In genomic region chr11:62712413-62712812, GRCh38 we compare ENCODE assay signal across 11 cellular contexts. TPM values are rescaled to one million over a fixed set of nuclear protein-coding genes. Genes with fewer than 3 reads are reported as not detected.
DNase-seq lines count a peak whose midpoint lies in the region; ATAC-seq and TF ChIP-seq lines count a peak whose summit lies in the region.
"Had no signal": no experiment of that assay in that cellular context is flagged by ENCODE, and none has a peak within 500 bp of the region (broad histone marks: within the 10 kb centered on the region; RNA-seq: fewer than 3 reads in every experiment).

No MANE protein-coding gene starts in this region.

- H3K4me3 Mint-ChIP-seq in activated CD4-positive, alpha-beta T cell treated with anti-CD3 and anti-CD28 coated beads for 36 hours: no peak overlapping the region
- peak overlapping the region; percentile 42 for H3K4me3 Mint-ChIP-seq in activated naive CD8-positive, alpha-beta T cell
- H3K4me3 Mint-ChIP-seq in progenitor cell of endocrine pancreas (ENCODE audit: low read depth): no peak overlapping the region

- peaks cover 58% of the 10 kb centered on the region for H3K4me1 Mint-ChIP-seq in activated CD4-positive, alpha-beta T cell treated with anti-CD3 and anti-CD28 coated beads for 36 hours
- peaks cover 56% of the 10 kb centered on the region for H3K4me1 Mint-ChIP-seq in activated naive CD8-positive, alpha-beta T cell (ENCODE audit: low read depth)
- peaks cover 27% of the 10 kb centered on the region for H3K4me1 Mint-ChIP-seq in progenitor cell of endocrine pancreas (ENCODE audit: low read depth)

- no peaks in the 10 kb centered on the region for H3K9me3 Mint-ChIP-seq in activated CD4-positive, alpha-beta T cell treated with anti-CD3 and anti-CD28 coated beads for 36 hours (ENCODE audit: low read depth)
- no peaks in the 10 kb centered on the region for H3K9me3 Mint-ChIP-seq in activated naive CD8-positive, alpha-beta T cell (ENCODE audit: low read depth)
- H3K9me3 Mint-ChIP-seq in progenitor cell of endocrine pancreas (ENCODE audit: low read depth): no peaks in the 10 kb centered on the region

- TF ChIP-seq CTCF in progenitor cell of endocrine pancreas (IDR thresholded peaks at IDR 0.05; ENCODE audit: unreplicated experiment): no peak

- no peak for DNase-seq in activated CD4-positive, alpha-beta T cell treated with anti-CD3 and anti-CD28 coated beads for 36 hours
- no peak for DNase-seq in activated CD4-positive, alpha-beta T cell treated with anti-CD3 and anti-CD28 coated beads for 4 hours
- DNase-seq in progenitor cell of endocrine pancreas (ENCODE audit: low spot score, unreplicated experiment) (no peak), NOMO-1 treated with dmso at 0.1 percent for 144 hours (lab: John Stamatoyannopoulos, UW; ENCODE audit: unreplicated experiment) (no peak), RKO (ENCODE audit: low spot score) (no peak)
- DNase-seq: ACHN; central memory CD4-positive, alpha-beta T cell; mammary epithelial cell; SJCRH30 had no signal

- peak overlapping the region; percentile 89 for H3K27ac Mint-ChIP-seq in activated CD4-positive, alpha-beta T cell treated with anti-CD3 and anti-CD28 coated beads for 36 hours
- peak overlapping the region; percentile 88 for H3K27ac Mint-ChIP-seq in activated naive CD8-positive, alpha-beta T cell
- H3K27ac Mint-ChIP-seq in progenitor cell of endocrine pancreas: peak overlapping the region; percentile 86

- intact Hi-C loops in activated CD4-positive, alpha-beta T cell treated with anti-CD3 and anti-CD28 coated beads for 36 hours (cut with DNase I, micrococcal nuclease): no loop called here

- POLR2A ChIA-PET in activated CD4-positive, alpha-beta T cell treated with anti-CD3 and anti-CD28 coated beads for 36 hours (lab: Charles Lee): interaction anchor here (0.6 to 1.5 kb wide), 3 partner anchors 13 to 174 kb away, joined by 3 read pairs; partner anchors contain the start of gene HNRNPUL2

- ATAC-seq in activated CD4-positive, alpha-beta T cell treated with anti-CD3 and anti-CD28 coated beads for 36 hours: no peak

- CTCF ChIA-PET in activated CD4-positive, alpha-beta T cell treated with anti-CD3 and anti-CD28 coated beads for 36 hours (lab: Charles Lee): interaction anchor here (0.6 to 2.0 kb wide), 2 partner anchors 12 to 53 kb away, joined by 3 to 5 read pairs; no protein-coding TSS in a partner anchor

- no peaks in the 10 kb centered on the region for H3K27me3 Mint-ChIP-seq in activated CD4-positive, alpha-beta T cell treated with anti-CD3 and anti-CD28 coated beads for 36 hours
- no peaks in the 10 kb centered on the region for H3K27me3 Mint-ChIP-seq in activated naive CD8-positive, alpha-beta T cell
- no peaks in the 10 kb centered on the region for H3K27me3 Mint-ChIP-seq in progenitor cell of endocrine pancreas

- H3K36me3 Mint-ChIP-seq in activated CD4-positive, alpha-beta T cell treated with anti-CD3 and anti-CD28 coated beads for 36 hours (ENCODE audit: low read depth): peaks cover 67% of the 10 kb centered on the region
- H3K36me3 Mint-ChIP-seq in activated naive CD8-positive, alpha-beta T cell: peaks cover 17% of the 10 kb centered on the region
- H3K36me3 Mint-ChIP-seq in progenitor cell of endocrine pancreas (ENCODE audit: insufficient read depth): peaks cover 26% of the 10 kb centered on the region

RNA-seq across cellular contexts. Expression of gene GNG3, which starts 4.9 kb away (rescaled TPM):
- total RNA-seq in activated CD4-positive, alpha-beta T cell treated with anti-CD3 and anti-CD28 coated beads for 36 hours: not detected
- 1.8 and 2.0 TPM in 2 replicates for total RNA-seq in progenitor cell of endocrine pancreas
- total RNA-seq: activated CD8-positive, alpha-beta memory T cell treated with anti-CD3 and anti-CD28 coated beads for 36 hours; mammary epithelial cell; SJCRH30 had no signal

RNA-seq across cellular contexts. Expression of gene BSCL2, which starts 5.2 kb away (rescaled TPM):
- 10 to 100 TPM; 16.7 to 28.0 TPM for total RNA-seq in activated CD4-positive, alpha-beta T cell treated with anti-CD3 and anti-CD28 coated beads for 36 hours
- total RNA-seq in progenitor cell of endocrine pancreas: 84.9 and 85.8 TPM in 2 replicates

RNA-seq across cellular contexts. Expression of gene HNRNPUL2, which starts 14.8 kb away (rescaled TPM):
- 10 to 100 TPM; 48.7 to 59.6 TPM for total RNA-seq in activated CD4-positive, alpha-beta T cell treated with anti-CD3 and anti-CD28 coated beads for 36 hours
- 61.0 and 63.9 TPM in 2 replicates for total RNA-seq in progenitor cell of endocrine pancreas

RNA-seq across cellular contexts. Expression of gene TTC9C, which starts 15.9 kb away (rescaled TPM):
- 10 to 100 TPM; 40.8 to 54.1 TPM for total RNA-seq in activated CD4-positive, alpha-beta T cell treated with anti-CD3 and anti-CD28 coated beads for 36 hours
- 35.5 and 40.8 TPM in 2 replicates for total RNA-seq in progenitor cell of endocrine pancreas

RNA-seq across cellular contexts. Expression of gene LRRN4CL, which starts 23.1 kb away (rescaled TPM):
- under 1 TPM in 1 of 2 experiments, not detected in 1; 0.16 TPM for total RNA-seq in activated CD4-positive, alpha-beta T cell treated with anti-CD3 and anti-CD28 coated beads for 36 hours
- 0.65 and 0.89 TPM in 2 replicates for total RNA-seq in progenitor cell of endocrine pancreas
